Comparison of ENCODE assay signal across 22 cellular contexts in genomic region chr21:38363684-38364083, GRCh38.
"Had no signal": no experiment of that assay in that cellular context is flagged by ENCODE, and none has a peak within 500 bp of the region (broad histone marks: within the 10 kb centered on the region; RNA-seq: fewer than 3 reads in every experiment).

No MANE protein-coding gene starts in this region.

- H3K27ac ChIP-seq: dorsolateral prefrontal cortex, gastrocnemius medialis, hepatocyte, parathyroid adenoma, prostate gland, sigmoid colon, stomach, tibial artery had no signal

- H3K27me3 ChIP-seq: gastrocnemius medialis, hepatocyte, tibial artery had no signal

- H3K4me1 ChIP-seq: gastrocnemius medialis, parathyroid adenoma, prostate gland, sigmoid colon, stomach, tibial artery had no signal

- H3K36me3 ChIP-seq: gastrocnemius medialis, prostate gland, sigmoid colon, stomach, tibial artery had no signal

- DNase-seq: dorsolateral prefrontal cortex; effector CD4-positive, alpha-beta T cell; foreskin fibroblast; gastrocnemius medialis; head of caudate nucleus; kidney; mesenchymal stem cell; mucosa of descending colon; naive B cell; right cardiac atrium; sigmoid colon; stimulated activated CD4-positive, alpha-beta T cell treated with anti-CD3 and anti-CD28 coated beads, Interleukin-2, amount 100 ng/mL, for 24 hours; stimulated activated CD4-positive, alpha-beta T cell treated with anti-CD3 and anti-CD28 coated beads, Interleukin-4, amount 100 ng/mL, for 24 hours; stimulated activated naive CD4-positive, alpha-beta T cell treated with Interleukin-2 at 50 U/mL for 16 hours; stomach; tibial artery had no signal

- H3K9me3 ChIP-seq: gastrocnemius medialis, mucosa of descending colon, prostate gland, sigmoid colon, stomach, tibial artery had no signal

- ATAC-seq: gastrocnemius medialis; left lobe of liver; mucosa of descending colon; natural killer cell treated with Interleukin-12 subunit alpha and Interleukin-12 subunit beta and Interleukin-15 and Interleukin-18, amount 100 ng/mL, for 72 hours; right cardiac atrium; stimulated activated effector memory CD8-positive, alpha-beta T cell treated with anti-CD3 and anti-CD28 coated beads, Interleukin-12 subunit alpha, Interleukin-12 subunit beta, amount 100 ng/mL, for 72 hours had no signal

- H3K4me3 ChIP-seq: dorsolateral prefrontal cortex, gastrocnemius medialis, hepatocyte, mucosa of descending colon, prostate gland, sigmoid colon, stomach, tibial artery had no signal
